ENCODE assay signal across 1 cellular context in the genomic region with DNA sequence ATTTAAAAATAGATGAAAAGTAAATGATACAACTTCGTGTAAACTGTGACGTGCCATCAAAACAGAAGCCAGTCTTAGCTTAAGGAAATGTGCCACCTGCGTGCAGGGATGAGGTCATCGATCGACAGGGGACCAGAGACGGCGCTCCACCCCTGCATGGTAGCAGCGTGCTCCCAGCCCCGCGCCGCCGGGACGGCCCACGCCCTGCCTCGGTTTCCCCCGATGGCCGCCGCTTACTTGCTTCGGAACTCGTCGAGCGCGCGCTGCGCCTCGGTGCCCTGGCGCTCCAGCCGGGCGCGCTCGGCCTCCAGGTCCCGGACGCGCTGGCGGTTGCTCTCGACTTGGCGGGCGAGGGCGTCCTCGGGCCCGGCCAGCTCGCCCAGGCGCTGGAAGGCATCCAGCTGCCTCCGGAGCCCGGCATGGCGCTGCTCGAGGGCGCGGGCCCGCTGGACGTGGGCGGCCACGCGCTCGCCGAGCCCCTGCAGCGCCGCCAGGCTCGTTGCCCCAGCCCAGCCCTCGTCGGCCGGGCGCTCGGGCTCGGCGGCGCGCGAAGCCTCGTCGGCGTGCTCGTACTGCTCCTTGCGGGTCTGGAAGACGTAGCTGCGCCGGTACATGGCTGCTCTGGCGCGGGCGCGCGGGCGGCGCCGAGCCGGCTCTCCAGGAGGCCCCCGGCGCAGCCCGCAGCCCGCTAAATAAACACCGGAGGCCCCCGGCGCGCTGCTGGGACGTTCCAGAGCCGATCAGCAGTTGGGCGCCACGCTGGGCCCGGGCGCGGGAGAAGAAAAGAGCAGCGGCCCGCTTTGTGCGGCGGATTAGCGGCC.
TF ChIP-seq lines count a peak whose summit lies in the region.

A gene (minus strand): TSS at position 664 of the 821 bp plus-strand sequence. CDS start 50 bp downstream, at position 614.

TF ChIP-seq in GM23338, 12 proteins besides CTCF, POLR2A, EP300 and RAD21 (continued from another document):
- TF ChIP-seq, protein P1, sequence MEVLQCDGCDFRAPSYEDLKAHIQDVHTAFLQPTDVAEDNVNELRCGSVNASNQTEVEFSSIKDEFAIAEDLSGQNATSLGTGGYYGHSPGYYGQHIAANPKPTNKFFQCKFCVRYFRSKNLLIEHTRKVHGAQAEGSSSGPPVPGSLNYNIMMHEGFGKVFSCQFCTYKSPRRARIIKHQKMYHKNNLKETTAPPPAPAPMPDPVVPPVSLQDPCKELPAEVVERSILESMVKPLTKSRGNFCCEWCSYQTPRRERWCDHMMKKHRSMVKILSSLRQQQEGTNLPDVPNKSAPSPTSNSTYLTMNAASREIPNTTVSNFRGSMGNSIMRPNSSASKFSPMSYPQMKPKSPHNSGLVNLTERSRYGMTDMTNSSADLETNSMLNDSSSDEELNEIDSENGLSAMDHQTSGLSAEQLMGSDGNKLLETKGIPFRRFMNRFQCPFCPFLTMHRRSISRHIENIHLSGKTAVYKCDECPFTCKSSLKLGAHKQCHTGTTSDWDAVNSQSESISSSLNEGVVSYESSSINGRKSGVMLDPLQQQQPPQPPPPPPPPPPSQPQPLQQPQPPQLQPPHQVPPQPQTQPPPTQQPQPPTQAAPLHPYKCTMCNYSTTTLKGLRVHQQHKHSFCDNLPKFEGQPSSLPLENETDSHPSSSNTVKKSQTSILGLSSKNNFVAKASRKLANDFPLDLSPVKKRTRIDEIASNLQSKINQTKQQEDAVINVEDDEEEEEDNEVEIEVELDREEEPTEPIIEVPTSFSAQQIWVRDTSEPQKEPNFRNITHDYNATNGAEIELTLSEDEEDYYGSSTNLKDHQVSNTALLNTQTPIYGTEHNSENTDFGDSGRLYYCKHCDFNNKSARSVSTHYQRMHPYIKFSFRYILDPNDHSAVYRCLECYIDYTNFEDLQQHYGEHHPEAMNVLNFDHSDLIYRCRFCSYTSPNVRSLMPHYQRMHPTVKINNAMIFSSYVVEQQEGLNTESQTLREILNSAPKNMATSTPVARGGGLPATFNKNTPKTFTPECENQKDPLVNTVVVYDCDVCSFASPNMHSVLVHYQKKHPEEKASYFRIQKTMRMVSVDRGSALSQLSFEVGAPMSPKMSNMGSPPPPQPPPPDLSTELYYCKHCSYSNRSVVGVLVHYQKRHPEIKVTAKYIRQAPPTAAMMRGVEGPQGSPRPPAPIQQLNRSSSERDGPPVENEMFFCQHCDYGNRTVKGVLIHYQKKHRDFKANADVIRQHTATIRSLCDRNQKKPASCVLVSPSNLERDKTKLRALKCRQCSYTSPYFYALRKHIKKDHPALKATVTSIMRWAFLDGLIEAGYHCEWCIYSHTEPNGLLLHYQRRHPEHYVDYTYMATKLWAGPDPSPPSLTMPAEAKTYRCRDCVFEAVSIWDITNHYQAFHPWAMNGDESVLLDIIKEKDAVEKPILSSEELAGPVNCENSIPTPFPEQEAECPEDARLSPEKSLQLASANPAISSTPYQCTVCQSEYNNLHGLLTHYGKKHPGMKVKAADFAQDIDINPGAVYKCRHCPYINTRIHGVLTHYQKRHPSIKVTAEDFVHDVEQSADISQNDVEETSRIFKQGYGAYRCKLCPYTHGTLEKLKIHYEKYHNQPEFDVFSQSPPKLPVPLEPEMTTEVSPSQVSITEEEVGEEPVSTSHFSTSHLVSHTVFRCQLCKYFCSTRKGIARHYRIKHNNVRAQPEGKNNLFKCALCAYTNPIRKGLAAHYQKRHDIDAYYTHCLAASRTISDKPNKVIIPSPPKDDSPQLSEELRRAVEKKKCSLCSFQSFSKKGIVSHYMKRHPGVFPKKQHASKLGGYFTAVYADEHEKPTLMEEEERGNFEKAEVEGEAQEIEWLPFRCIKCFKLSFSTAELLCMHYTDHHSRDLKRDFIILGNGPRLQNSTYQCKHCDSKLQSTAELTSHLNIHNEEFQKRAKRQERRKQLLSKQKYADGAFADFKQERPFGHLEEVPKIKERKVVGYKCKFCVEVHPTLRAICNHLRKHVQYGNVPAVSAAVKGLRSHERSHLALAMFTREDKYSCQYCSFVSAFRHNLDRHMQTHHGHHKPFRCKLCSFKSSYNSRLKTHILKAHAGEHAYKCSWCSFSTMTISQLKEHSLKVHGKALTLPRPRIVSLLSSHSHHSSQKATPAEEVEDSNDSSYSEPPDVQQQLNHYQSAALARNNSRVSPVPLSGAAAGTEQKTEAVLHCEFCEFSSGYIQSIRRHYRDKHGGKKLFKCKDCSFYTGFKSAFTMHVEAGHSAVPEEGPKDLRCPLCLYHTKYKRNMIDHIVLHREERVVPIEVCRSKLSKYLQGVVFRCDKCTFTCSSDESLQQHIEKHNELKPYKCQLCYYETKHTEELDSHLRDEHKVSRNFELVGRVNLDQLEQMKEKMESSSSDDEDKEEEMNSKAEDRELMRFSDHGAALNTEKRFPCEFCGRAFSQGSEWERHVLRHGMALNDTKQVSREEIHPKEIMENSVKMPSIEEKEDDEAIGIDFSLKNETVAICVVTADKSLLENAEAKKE (CRISPR knock-in tag; IDR thresholded peaks at IDR 0.05): no peak
- TF ChIP-seq, protein P2, sequence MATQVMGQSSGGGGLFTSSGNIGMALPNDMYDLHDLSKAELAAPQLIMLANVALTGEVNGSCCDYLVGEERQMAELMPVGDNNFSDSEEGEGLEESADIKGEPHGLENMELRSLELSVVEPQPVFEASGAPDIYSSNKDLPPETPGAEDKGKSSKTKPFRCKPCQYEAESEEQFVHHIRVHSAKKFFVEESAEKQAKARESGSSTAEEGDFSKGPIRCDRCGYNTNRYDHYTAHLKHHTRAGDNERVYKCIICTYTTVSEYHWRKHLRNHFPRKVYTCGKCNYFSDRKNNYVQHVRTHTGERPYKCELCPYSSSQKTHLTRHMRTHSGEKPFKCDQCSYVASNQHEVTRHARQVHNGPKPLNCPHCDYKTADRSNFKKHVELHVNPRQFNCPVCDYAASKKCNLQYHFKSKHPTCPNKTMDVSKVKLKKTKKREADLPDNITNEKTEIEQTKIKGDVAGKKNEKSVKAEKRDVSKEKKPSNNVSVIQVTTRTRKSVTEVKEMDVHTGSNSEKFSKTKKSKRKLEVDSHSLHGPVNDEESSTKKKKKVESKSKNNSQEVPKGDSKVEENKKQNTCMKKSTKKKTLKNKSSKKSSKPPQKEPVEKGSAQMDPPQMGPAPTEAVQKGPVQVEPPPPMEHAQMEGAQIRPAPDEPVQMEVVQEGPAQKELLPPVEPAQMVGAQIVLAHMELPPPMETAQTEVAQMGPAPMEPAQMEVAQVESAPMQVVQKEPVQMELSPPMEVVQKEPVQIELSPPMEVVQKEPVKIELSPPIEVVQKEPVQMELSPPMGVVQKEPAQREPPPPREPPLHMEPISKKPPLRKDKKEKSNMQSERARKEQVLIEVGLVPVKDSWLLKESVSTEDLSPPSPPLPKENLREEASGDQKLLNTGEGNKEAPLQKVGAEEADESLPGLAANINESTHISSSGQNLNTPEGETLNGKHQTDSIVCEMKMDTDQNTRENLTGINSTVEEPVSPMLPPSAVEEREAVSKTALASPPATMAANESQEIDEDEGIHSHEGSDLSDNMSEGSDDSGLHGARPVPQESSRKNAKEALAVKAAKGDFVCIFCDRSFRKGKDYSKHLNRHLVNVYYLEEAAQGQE (IDR thresholded peaks at IDR 0.05; ENCODE audit: unreplicated experiment): no peak
- TF ChIP-seq POLR2AphosphoS5 (IDR thresholded peaks at IDR 0.05; ENCODE audit: low read depth) (peak; percentile 35; the same call in 1 of the 2 replicates), EZH2 (IDR thresholded peaks at IDR 0.05; ENCODE audit: low read depth, unreplicated experiment) (no peak), STAT1 (IDR thresholded peaks at IDR 0.05; ENCODE audit: unreplicated experiment) (no peak)
